In the genomic region with DNA sequence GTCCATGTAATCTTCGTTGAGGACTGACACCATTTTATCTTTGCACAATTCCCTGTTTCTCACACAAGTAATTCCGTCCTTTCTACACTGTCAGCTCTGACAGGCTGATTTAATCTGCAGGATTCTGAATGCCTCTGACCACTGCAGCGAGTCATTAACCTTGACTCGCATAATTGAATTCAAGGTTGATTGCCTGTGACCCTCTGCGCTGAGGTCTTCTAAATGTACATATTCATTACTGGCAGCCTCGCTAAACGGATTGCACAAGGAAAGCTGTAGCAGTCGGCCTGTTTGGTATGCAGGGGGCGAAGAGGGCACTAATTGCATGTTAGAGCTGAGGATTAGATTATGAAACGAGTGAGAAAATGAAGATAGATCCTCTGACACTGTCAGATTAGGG, we compare ENCODE assay signal across 18 cellular contexts.
DNase-seq lines count a peak whose midpoint lies in the region; ATAC-seq and TF ChIP-seq lines count a peak whose summit lies in the region.
"Had no signal": no experiment of that assay in that cellular context is flagged by ENCODE, and none has a peak within 500 bp of the region (broad histone marks: within the 10 kb centered on the region; RNA-seq: fewer than 3 reads in every experiment).

No MANE protein-coding gene starts in this region.

- H3K9me3 Mint-ChIP-seq in nephron progenitor cell: no peaks in the 10 kb centered on the region
- H3K9me3 Mint-ChIP-seq: HFFc6 had no signal

- POLR2A ChIA-PET in PC-3 (lab: Charles Lee; ENCODE audit: unreplicated experiment): no interaction called here

- H3K79me2 ChIP-seq in PC-3 (ENCODE audit: low read length): no peaks in the 10 kb centered on the region

- no peak overlapping the region for H2AFZ ChIP-seq in PC-3 (ENCODE audit: low read length)
- H2AFZ ChIP-seq: GM23248 had no signal

- BruUV-seq in PC-3 (replicated peaks; lab: Mats Ljungman, UMichigan): no TSS peak

- peaks cover 13% of the 10 kb centered on the region for H3K27me3 Mint-ChIP-seq in nephron progenitor cell (ENCODE audit: low read depth, poor library complexity)
- H3K27me3 Mint-ChIP-seq: CD4-positive, alpha-beta memory T cell had no signal

- peaks cover 13% of the 10 kb centered on the region for H3K4me1 Mint-ChIP-seq in nephron progenitor cell
- H3K4me1 Mint-ChIP-seq: CD4-positive, alpha-beta memory T cell had no signal

- H4K20me1 ChIP-seq in PC-3 (ENCODE audit: low read length): no peaks in the 10 kb centered on the region

- peak; percentile 7 for DNase-seq in ELR (ENCODE audit: low read depth)
- DNase-seq in M059J (ENCODE audit: low read depth): peak; percentile 38
- peak; percentile 2 for DNase-seq in choroid plexus epithelial cell (ENCODE audit: low read depth)
- peak; percentile 33 for DNase-seq in nephron progenitor cell
- no peak for DNase-seq in Peyer's patch
- no peak for DNase-seq in PC-3
- no peak for DNase-seq in AML-193 (lab: John Stamatoyannopoulos, UW)
- DNase-seq: CD4-positive, alpha-beta memory T cell; DND-41; GF-D8; GM23248; HFFc6; NCI-H2029 treated with DMSO at 0.1 percent for 48 hours; NCI-H510A treated with DMSO at 0.1 percent for 48 hours; NK-92 treated with Interleukin-12 subunit alpha and Interleukin-12 subunit beta, amount 100 ng/mL, for 24 hours; SHP77 had no signal

- no peaks in the 10 kb centered on the region for H3K9me3 ChIP-seq in Peyer's patch
- H3K9me3 ChIP-seq in PC-3 (ENCODE audit: low read length): no peaks in the 10 kb centered on the region

- H3F3A ChIP-seq in PC-3 (ENCODE audit: low read length, unreplicated experiment): no peaks in the 10 kb centered on the region

- TF ChIP-seq CTCF in choroid plexus epithelial cell (conservative IDR thresholded peaks at IDR 0.05; ENCODE audit: low read depth, low read length) (no peak), nephron progenitor cell (IDR thresholded peaks at IDR 0.05) (no peak), Peyer's patch (IDR thresholded peaks at IDR 0.05) (no peak), PC-3 (conservative IDR thresholded peaks at IDR 0.05; ENCODE audit: low read depth, low read length) (no peak)

- no peak overlapping the region for H3K4me3 ChIP-seq in choroid plexus epithelial cell (ENCODE audit: low read depth, low read length)
- H3K4me3 ChIP-seq in Peyer's patch: no peak overlapping the region
- H3K4me3 ChIP-seq in PC-3 (ENCODE audit: low read length): no peak overlapping the region
- H3K4me3 ChIP-seq: GM23248 had no signal

- H3K27me3 ChIP-seq in Peyer's patch (no peaks in the 10 kb centered on the region), PC-3 (ENCODE audit: low read length) (no peaks in the 10 kb centered on the region)

- CTCF ChIA-PET in PC-3 (lab: Charles Lee): no interaction called here

- no peak overlapping the region for H3K9ac ChIP-seq in PC-3 (ENCODE audit: low read length)
- H3K9ac ChIP-seq: GM23248 had no signal

- H3K36me3 ChIP-seq in Peyer's patch (no peaks in the 10 kb centered on the region), PC-3 (ENCODE audit: low read depth, low read length) (no peaks in the 10 kb centered on the region)

- ATAC-seq in PC-3: no peak
- ATAC-seq in HG03280 (IDR thresholded peaks at IDR 0.05; ENCODE audit: unreplicated experiment): no peak
- ATAC-seq: HepG2 had no signal

- H3K36me3 Mint-ChIP-seq in nephron progenitor cell (ENCODE audit: low read depth): no peaks in the 10 kb centered on the region
- H3K36me3 Mint-ChIP-seq: CD4-positive, alpha-beta memory T cell had no signal

- TF ChIP-seq POLR2A in Peyer's patch (IDR thresholded peaks at IDR 0.05): no peak

- H3K4me2 ChIP-seq in PC-3 (ENCODE audit: low read length): no peak overlapping the region

- no peaks in the 10 kb centered on the region for H3K4me1 ChIP-seq in Peyer's patch
- H3K4me1 ChIP-seq in PC-3 (ENCODE audit: insufficient read depth, low read length): no peaks in the 10 kb centered on the region

- intact Hi-C loops in PC-3 (cut with micrococcal nuclease): no loop called here

- no peak overlapping the region for H3K27ac ChIP-seq in Peyer's patch
- H3K27ac ChIP-seq in PC-3 (ENCODE audit: low read length): no peak overlapping the region
- H3K27ac ChIP-seq: GM23248 had no signal

- H3K9me2 ChIP-seq in PC-3 (replicated peaks; ENCODE audit: low read length): no peaks in the 10 kb centered on the region

- H3K27ac Mint-ChIP-seq in nephron progenitor cell: no peak overlapping the region
- H3K27ac Mint-ChIP-seq: CD4-positive, alpha-beta memory T cell; HFFc6 had no signal

- H3K4me3 Mint-ChIP-seq in nephron progenitor cell: no peak overlapping the region
- H3K4me3 Mint-ChIP-seq: CD4-positive, alpha-beta memory T cell; HFFc6 had no signal

Comparison
In these comparisons a context has a peak if more than half of its experiments do, and no peak if none do; other contexts are left out.
1. DNase-seq: peak in ELR (single experiment), M059J (single experiment), choroid plexus epithelial cell (single experiment) and nephron progenitor cell (single experiment); none in Peyer's patch (0 of 3), PC-3 (single experiment) and AML-193 (0 of 2).